Comparison of ENCODE assay signal across 29 cellular contexts in the genomic region with DNA sequence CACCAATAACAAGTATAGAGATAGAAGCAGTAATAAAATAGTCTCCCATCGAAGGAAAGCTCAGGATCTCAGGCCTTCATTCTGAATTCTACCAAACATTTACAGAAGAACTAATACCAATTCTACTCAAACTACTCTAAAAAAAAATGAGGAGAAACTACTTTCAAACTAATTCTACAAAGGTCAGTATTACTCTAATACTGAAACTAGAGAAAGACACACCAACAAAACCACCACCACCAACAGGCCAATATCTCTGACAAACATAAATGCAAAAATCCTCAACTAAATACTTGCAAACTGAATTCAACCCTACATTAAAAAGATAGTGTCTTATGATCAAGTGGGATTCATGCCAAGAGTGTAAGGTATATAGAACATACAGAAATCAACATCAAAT.
"Had no signal": no experiment of that assay in that cellular context is flagged by ENCODE, and none has a peak within 500 bp of the region (broad histone marks: within the 10 kb centered on the region; RNA-seq: fewer than 3 reads in every experiment).

No MANE protein-coding gene starts in this region.

- H3K27ac ChIP-seq: colonic mucosa, coronary artery, dorsolateral prefrontal cortex, epithelial cell of prostate, esophagus muscularis mucosa, esophagus squamous epithelium, foreskin keratinocyte, gastrocnemius medialis, gastroesophageal sphincter, heart left ventricle, heart right ventricle, hepatocyte had no signal

- H3K79me2 ChIP-seq: hepatocyte had no signal

- H3K4me3 Mint-ChIP-seq: dendritic cell treated with granulocyte-macrophage colony-stimulating factor and Interleukin-4, amounts not matched to agents 40 ng/mL and 50 ng/mL, for 4 days; effector memory CD8-positive, alpha-beta T cell; endodermal cell had no signal

- H3K9me3 Mint-ChIP-seq: endodermal cell had no signal

- H2AFZ ChIP-seq: hepatocyte had no signal

- H3K9me3 ChIP-seq: colonic mucosa, esophagus muscularis mucosa, esophagus squamous epithelium, gastrocnemius medialis, gastroesophageal sphincter, heart left ventricle had no signal

- H3K4me1 Mint-ChIP-seq: endodermal cell had no signal

- H3K36me3 ChIP-seq: colonic mucosa, esophagus muscularis mucosa, esophagus squamous epithelium, gastrocnemius medialis, gastroesophageal sphincter, heart left ventricle, heart right ventricle had no signal

- FAIRE-seq: endometrium, endothelial cell of umbilical vein, frontal cortex had no signal

- H3K27me3 ChIP-seq: colonic mucosa, dorsolateral prefrontal cortex, esophagus muscularis mucosa, esophagus squamous epithelium, foreskin keratinocyte, gastrocnemius medialis, gastroesophageal sphincter, heart left ventricle, heart right ventricle, hepatocyte had no signal

- H3K27ac Mint-ChIP-seq: dendritic cell treated with granulocyte-macrophage colony-stimulating factor and Interleukin-4, amounts not matched to agents 40 ng/mL and 50 ng/mL, for 4 days; effector memory CD8-positive, alpha-beta T cell; endodermal cell had no signal

- H3K4me1 ChIP-seq: colonic mucosa, esophagus muscularis mucosa, esophagus squamous epithelium, foreskin keratinocyte, gastrocnemius medialis, gastroesophageal sphincter, heart left ventricle, heart right ventricle had no signal

- ATAC-seq: effector memory CD8-positive, alpha-beta T cell; esophagus mucosa; foreskin keratinocyte; gastrocnemius medialis; gastroesophageal sphincter; heart left ventricle; heart right ventricle had no signal

- DNase-seq: colonic mucosa; cortex of kidney; dermis blood vessel endothelial cell; dorsolateral prefrontal cortex; effector CD4-positive, alpha-beta T cell; effector CD8-positive, alpha-beta T cell; effector memory CD4-positive, alpha-beta T cell; effector memory CD8-positive, alpha-beta T cell; endodermal cell; erythroblast; esophagus squamous epithelium; foreskin fibroblast; foreskin keratinocyte; foreskin melanocyte; gastrocnemius medialis; glutamatergic neuron; head of caudate nucleus; heart left ventricle; heart right ventricle had no signal

- H3K4me3 ChIP-seq: colonic mucosa, coronary artery, dorsolateral prefrontal cortex, esophagus muscularis mucosa, esophagus squamous epithelium, gastrocnemius medialis, gastroesophageal sphincter, heart left ventricle, heart right ventricle, hepatocyte had no signal

- H3K4me2 ChIP-seq: hepatocyte had no signal

- H3K27me3 Mint-ChIP-seq: dendritic cell treated with granulocyte-macrophage colony-stimulating factor and Interleukin-4, amounts not matched to agents 40 ng/mL and 50 ng/mL, for 4 days; effector memory CD8-positive, alpha-beta T cell had no signal
